In genomic region chr1:195721210-195721971, GRCh38 we compare ENCODE assay signal across 26 cellular contexts.
"Had no signal": no experiment of that assay in that cellular context is flagged by ENCODE, and none has a peak within 500 bp of the region (broad histone marks: within the 10 kb centered on the region; RNA-seq: fewer than 3 reads in every experiment).

No MANE protein-coding gene starts in this region.

- H3K27me3 Mint-ChIP-seq: activated CD4-positive, alpha-beta T cell treated with anti-CD3 and anti-CD28 coated beads for 36 hours; activated naive CD8-positive, alpha-beta T cell treated with anti-CD3 and anti-CD28 coated beads, Interleukin-2, amount 10 ng/mL, durations not matched to agents 7 days and 5 days; brain; effector memory CD8-positive, alpha-beta T cell had no signal

- DNase-seq: activated CD4-positive, alpha-beta T cell treated with anti-CD3 and anti-CD28 coated beads for 36 hours; activated CD4-positive, alpha-beta T cell treated with anti-CD3 and anti-CD28 coated beads, Interleukin-2, amount 50 U/mL, for 48 hours; activated CD4-positive, CD25-positive, alpha-beta regulatory T cell; activated CD8-positive, alpha-beta memory T cell treated with anti-CD3 and anti-CD28 coated beads for 24 hours; activated effector memory CD4-positive, alpha-beta T cell treated with Interleukin-2 at 50 U/mL for 16 hours; activated naive CD4-positive, alpha-beta T cell treated with anti-CD3 and anti-CD28 coated beads for 36 hours; activated naive CD8-positive, alpha-beta T cell treated with anti-CD3 and anti-CD28 coated beads, Interleukin-2, amount 10 ng/mL, durations not matched to agents 7 days and 5 days; cortex of kidney; effector memory CD8-positive, alpha-beta T cell; hippocampal formation; kidney; naive thymus-derived CD8-positive, alpha-beta T cell; nucleus accumbens; pancreas; stimulated activated naive CD8-positive, alpha-beta T cell treated with anti-CD3 and anti-CD28 coated beads, Interleukin-15, Interleukin-2, amounts not matched to agents 100 U/mL and 50 U/mL, for 24 hours; trophoblast cell; uterus had no signal

- H3K36me3 ChIP-seq: ascending aorta, cardiac muscle cell, gastroesophageal sphincter, pancreas, prostate gland, uterus had no signal

- H3K4me3 ChIP-seq: ascending aorta, cardiac muscle cell, gastroesophageal sphincter, pancreas, prostate gland, smooth muscle cell, uterus had no signal

- H3K27ac Mint-ChIP-seq: activated CD4-positive, alpha-beta T cell treated with anti-CD3 and anti-CD28 coated beads for 36 hours; activated naive CD4-positive, alpha-beta T cell treated with anti-CD3 and anti-CD28 coated beads for 36 hours; activated naive CD8-positive, alpha-beta T cell treated with anti-CD3 and anti-CD28 coated beads, Interleukin-2, amount 10 ng/mL, durations not matched to agents 7 days and 5 days; brain; effector memory CD8-positive, alpha-beta T cell; mesothelial cell of epicardium; naive thymus-derived CD8-positive, alpha-beta T cell had no signal

- FAIRE-seq: kidney, pancreas had no signal

- H3K4me1 Mint-ChIP-seq: activated CD4-positive, alpha-beta T cell treated with anti-CD3 and anti-CD28 coated beads for 36 hours; activated naive CD8-positive, alpha-beta T cell treated with anti-CD3 and anti-CD28 coated beads, Interleukin-2, amount 10 ng/mL, durations not matched to agents 7 days and 5 days; naive thymus-derived CD8-positive, alpha-beta T cell had no signal

- ATAC-seq: activated CD4-positive, alpha-beta T cell treated with anti-CD3 and anti-CD28 coated beads for 36 hours; effector memory CD8-positive, alpha-beta T cell; gastroesophageal sphincter; naive thymus-derived CD8-positive, alpha-beta T cell; pancreas; stimulated activated naive CD8-positive, alpha-beta T cell treated with anti-CD3 and anti-CD28 coated beads, Interleukin-15, Interleukin-2, amounts not matched to agents 100 U/mL and 50 U/mL, for 24 hours had no signal

- H3K4me1 ChIP-seq: ascending aorta, gastroesophageal sphincter, pancreas, prostate gland, testis, uterus had no signal

- H3K27ac ChIP-seq: ascending aorta, cardiac muscle cell, gastroesophageal sphincter, pancreas, prostate gland, testis, uterus had no signal

- H3K4me3 Mint-ChIP-seq: activated CD4-positive, alpha-beta T cell treated with anti-CD3 and anti-CD28 coated beads for 36 hours; activated naive CD4-positive, alpha-beta T cell treated with anti-CD3 and anti-CD28 coated beads for 36 hours; activated naive CD8-positive, alpha-beta T cell treated with anti-CD3 and anti-CD28 coated beads, Interleukin-2, amount 10 ng/mL, durations not matched to agents 7 days and 5 days; brain; effector memory CD8-positive, alpha-beta T cell; mesothelial cell of epicardium; naive thymus-derived CD8-positive, alpha-beta T cell; neural crest cell had no signal

- H3K9me3 ChIP-seq: ascending aorta, gastroesophageal sphincter, pancreas, prostate gland, testis, uterus had no signal

- H3K9me3 Mint-ChIP-seq: activated naive CD4-positive, alpha-beta T cell treated with anti-CD3 and anti-CD28 coated beads for 36 hours; activated naive CD8-positive, alpha-beta T cell treated with anti-CD3 and anti-CD28 coated beads, Interleukin-2, amount 10 ng/mL, durations not matched to agents 7 days and 5 days had no signal

- H3K36me3 Mint-ChIP-seq: activated naive CD8-positive, alpha-beta T cell treated with anti-CD3 and anti-CD28 coated beads, Interleukin-2, amount 10 ng/mL, durations not matched to agents 7 days and 5 days; brain; mesothelial cell of epicardium; naive thymus-derived CD8-positive, alpha-beta T cell had no signal

- H3K4me2 ChIP-seq: smooth muscle cell had no signal

- H3K27me3 ChIP-seq: ascending aorta, cardiac muscle cell, gastroesophageal sphincter, pancreas, testis, uterus had no signal
